In the genomic region with DNA sequence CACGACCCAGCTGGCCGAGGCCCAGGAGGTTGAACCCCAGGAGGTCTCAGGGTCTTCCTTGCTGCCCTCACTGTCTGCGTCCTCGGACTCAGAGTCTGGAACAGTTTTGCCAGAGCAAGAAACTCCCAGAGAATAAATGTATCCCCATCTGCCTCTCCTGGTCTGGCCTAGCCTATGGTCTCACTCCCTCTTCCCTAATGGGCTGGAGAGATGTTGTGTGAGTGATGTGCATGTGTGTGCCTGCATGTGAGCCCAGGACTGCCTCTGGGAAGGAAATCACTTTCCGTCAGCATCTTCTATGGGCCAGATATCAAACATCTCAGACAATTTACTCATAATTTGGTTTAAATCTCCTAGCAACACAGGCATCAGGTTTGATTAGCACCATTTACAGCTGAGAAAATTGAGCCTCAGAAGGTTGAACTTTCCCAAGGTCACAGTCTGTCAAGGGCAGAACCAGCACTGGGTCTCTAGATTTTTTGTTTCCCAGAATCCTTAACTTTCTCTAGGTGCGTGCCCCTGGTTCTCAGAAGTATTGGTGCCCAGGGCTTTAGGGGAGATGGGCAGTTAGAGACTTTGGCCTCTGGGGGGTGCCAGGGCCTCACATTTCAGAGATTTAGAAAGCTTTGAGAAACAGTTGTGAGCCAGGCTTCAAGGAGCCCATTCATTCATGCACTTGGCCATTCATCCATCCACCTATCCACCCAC, we compare ENCODE assay signal across 9 cellular contexts. TPM values are rescaled to one million over a fixed set of nuclear protein-coding genes. Genes with fewer than 3 reads are reported as not detected.
DNase-seq lines count a peak whose midpoint lies in the region; ATAC-seq and TF ChIP-seq lines count a peak whose summit lies in the region.
"Had no signal": no experiment of that assay in that cellular context is flagged by ENCODE, and none has a peak within 500 bp of the region (broad histone marks: within the 10 kb centered on the region; RNA-seq: fewer than 3 reads in every experiment).

No MANE protein-coding gene starts in this region.

- H3K9me3 ChIP-seq in SK-N-SH, result no peaks in the 10 kb centered on the region

- TF ChIP-seq CTCF in HFF-Myc (IDR thresholded peaks at IDR 0.05; ENCODE audit: low read depth, low read length, missing control alignments), result peak; percentile 77
- TF ChIP-seq CTCF in SK-N-SH (IDR thresholded peaks at IDR 0.05), result peak; percentile 95
- TF ChIP-seq CTCF in lower leg skin (IDR thresholded peaks at IDR 0.05), result peak in 1 of 3 donors; percentile 43

- POLR2A ChIA-PET in SK-N-SH (lab: Yijun Ruan, JAX), result interaction anchor here (1.1 to 1.5 kb wide), 2 partner anchors 161 to 178 kb away, joined by 3 to 5 read pairs; no protein-coding TSS in a partner anchor

- CTCF ChIA-PET in SK-N-SH (lab: Yijun Ruan, JAX), result interaction anchor here (0.7 to 4.5 kb wide), 36 partner anchors 11 to 547 kb away, joined by 3 to 33 read pairs (median 4); partner anchors contain the start of genes EIF4H, ELN, LIMK1 and RFC2

- H3K4me3 ChIP-seq in HFF-Myc (replicated peaks; ENCODE audit: low read depth, low read length) (no peak overlapping the region), SK-N-SH (ENCODE audit: low read depth in 2 of 2, low read length in 1 of 2) (no peak overlapping the region), lower leg skin (ENCODE audit: low read depth, poor library complexity, severe bottlenecking) (no peak overlapping the region)
- H3K4me3 ChIP-seq: SK-N-MC had no signal

- peaks cover 0 to 35% of the 10 kb centered on the region in 2 experiments; a peak in 1 of 4 replicates for H3K4me1 ChIP-seq in SK-N-SH (ENCODE audit: control insufficient read depth in 1 of 2, insufficient read depth in 2 of 2, low read depth in 1 of 2, low read length in 1 of 2)

- no peak overlapping the region for H3K9ac ChIP-seq in SK-N-SH

- no peaks in the 10 kb centered on the region for H3K36me3 ChIP-seq in SK-N-SH (replicated peaks in 1 of 2; ENCODE audit: control insufficient read depth in 1 of 2, insufficient read depth in 2 of 2, low read length in 1 of 2)

- H2AFZ ChIP-seq in SK-N-SH (ENCODE audit: low read depth), result no peak overlapping the region

- DNase-seq in DMS114 treated with DMSO at 0.1 percent for 48 hours (lab: John Stamatoyannopoulos, UW; ENCODE audit: unreplicated experiment) (peak; percentile 39), HFF-Myc (ENCODE audit: extremely low read depth, low read depth) (no peak), SK-N-SH (peak; percentile 85), fibroblast of peridontal ligament (ENCODE audit: extremely low read depth) (peak; percentile 74), posterior cingulate gyrus (peak in 7 of 10 donors; percentile 26 to 84 (median 40)), lower leg skin (ENCODE audit: low spot score in 2 of 2) (no peak)
- DNase-seq in activated effector memory CD4-positive, alpha-beta T cell treated with anti-CD3 and anti-CD28 coated beads, Interleukin-2, amount 50 U/mL, for 16 hours, result no peak

- no peaks in the 10 kb centered on the region for H3F3A ChIP-seq in SK-N-SH (replicated peaks; ENCODE audit: insufficient read depth)

- peak in 1 of 2 experiments; percentile 62; a peak in 1 of 4 replicates for TF ChIP-seq EP300 in SK-N-SH (IDR thresholded peaks at IDR 0.05; ENCODE audit: borderline replicate concordance in 1 of 2, low read depth in 1 of 2, low read length in 1 of 2)

- H3K27ac ChIP-seq in SK-N-SH (ENCODE audit: low read depth in 2 of 2, low read length in 1 of 2), result peak overlapping the region in 1 of 2 experiments; percentile 91; a peak in 2 of 4 replicates
- H3K27ac ChIP-seq: SK-N-MC had no signal

- H3K9me2 ChIP-seq in SK-N-SH, result no peaks in the 10 kb centered on the region

- intact Hi-C loops in posterior cingulate gyrus (cut with DNase I) (loop anchor here (2.0 kb wide), 1 partner anchor 161 kb away; no protein-coding TSS in a partner anchor), lower leg skin (cut with DNase I; ENCODE audit: low total_unique reads) (loop anchor here (5.0 to 10.0 kb wide), 2 partner anchors 99 to 161 kb away; partner anchors contain the start of gene ELN)

- TF ChIP-seq POLR2A in lower leg skin (IDR thresholded peaks at IDR 0.05), result no peak

- H3K4me2 ChIP-seq in SK-N-SH, result no peak overlapping the region

- no peaks in the 10 kb centered on the region for H3K79me2 ChIP-seq in SK-N-SH (ENCODE audit: insufficient read depth)

- no peak for ATAC-seq in GM18861 (IDR thresholded peaks at IDR 0.05; ENCODE audit: unreplicated experiment)

- TF ChIP-seq RAD21 in SK-N-SH (IDR thresholded peaks at IDR 0.05; ENCODE audit: low read length), result peak; percentile 96

- 67% methylated on average over 6 of the region's 6 CpGs for WGBS in SK-N-SH (ENCODE audit: low lambda C conversion rate)
- WGBS in lower leg skin, 2 donors, result 73 to 74% methylated on average over 5 to 6 of the region's 6 CpGs

- no peaks in the 10 kb centered on the region for H4K20me1 ChIP-seq in SK-N-SH (ENCODE audit: insufficient read depth)

- no peaks in the 10 kb centered on the region for H3K27me3 ChIP-seq in SK-N-SH (ENCODE audit: insufficient read depth)

TF ChIP-seq in SK-N-SH, 30 proteins besides CTCF, POLR2A, EP300 and RAD21:
- TF ChIP-seq CHD2 (IDR thresholded peaks at IDR 0.05; ENCODE audit: low read length, partially characterized antibody) (peak; percentile 18), SMC3 (IDR thresholded peaks at IDR 0.05; ENCODE audit: low read depth, low read length) (peak; percentile 92), FOXJ3 (CRISPR knock-in tag; IDR thresholded peaks at IDR 0.05) (peak; percentile 74; the same call in 1 of the 2 replicates), RCOR1 (IDR thresholded peaks at IDR 0.05; ENCODE audit: low read length) (peak; percentile 38), ELF1 (IDR thresholded peaks at IDR 0.05) (no peak), GATA2 (CRISPR knock-in tag; IDR thresholded peaks at IDR 0.05) (peak; percentile 83)
- TF ChIP-seq, protein P1, sequence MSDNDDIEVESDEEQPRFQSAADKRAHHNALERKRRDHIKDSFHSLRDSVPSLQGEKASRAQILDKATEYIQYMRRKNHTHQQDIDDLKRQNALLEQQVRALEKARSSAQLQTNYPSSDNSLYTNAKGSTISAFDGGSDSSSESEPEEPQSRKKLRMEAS (IDR thresholded peaks at IDR 0.05; ENCODE audit: low read depth), result no peak

RNA-seq across cellular contexts. Expression of gene TMEM270, which starts 4.9 kb away (rescaled TPM):
- polyA plus RNA-seq in SK-N-SH (2012; rRNA removed), result 0.71 and 0.96 TPM in 2 replicates
- polyA plus RNA-seq in SK-N-SH (2012; cell fraction: cytosol; rRNA removed), result 0.32 and 0.63 TPM in 2 replicates
- polyA plus RNA-seq in SK-N-SH (2012; cell fraction: nucleus; rRNA removed), result 0.17 and 0.54 TPM in 2 replicates
- total RNA-seq in lower leg skin, result not detected

RNA-seq across cellular contexts. Expression of gene METTL27, which starts 23.6 kb away (rescaled TPM):
- 2.9 and 3.1 TPM in 2 replicates for polyA plus RNA-seq in SK-N-SH (2012; rRNA removed)
- polyA plus RNA-seq in SK-N-SH (2012; cell fraction: cytosol; rRNA removed), result 0.81 and 1.4 TPM in 2 replicates
- 7.3 and 10.0 TPM in 2 replicates for polyA plus RNA-seq in SK-N-SH (2012; cell fraction: nucleus; rRNA removed)
- 1 to 10 TPM; 2.0 to 7.4 (median 4.3) TPM for total RNA-seq in lower leg skin

RNA-seq across cellular contexts. Expression of gene CLDN4, which starts 35.1 kb away (rescaled TPM):
- 4.6 and 5.9 TPM in 2 replicates for polyA plus RNA-seq in SK-N-SH (2012; rRNA removed)
- 1.9 and 3.1 TPM in 2 replicates for polyA plus RNA-seq in SK-N-SH (2012; cell fraction: cytosol; rRNA removed)
- polyA plus RNA-seq in SK-N-SH (2012; cell fraction: nucleus; rRNA removed), result 6.3 and 6.7 TPM in 2 replicates
- total RNA-seq in lower leg skin, result 100 to 1,000 TPM; 208 to 533 (median 298) TPM

Comparison
In these comparisons a context has a peak if more than half of its experiments do, and no peak if none do; other contexts are left out.
1. DNase-seq: peak in DMS114 treated with DMSO at 0.1 percent for 48 hours (single experiment), SK-N-SH (single experiment), fibroblast of peridontal ligament (single experiment) and posterior cingulate gyrus (7 of 10); none in HFF-Myc (single experiment), activated effector memory CD4-positive, alpha-beta T cell treated with anti-CD3 and anti-CD28 coated beads, Interleukin-2, amount 50 U/mL, for 16 hours (single experiment) and lower leg skin (0 of 2).